Comparison of ENCODE assay signal across 19 cellular contexts in genomic region chr1:76939817-76940216, GRCh38.
"Had no signal": no experiment of that assay in that cellular context is flagged by ENCODE, and none has a peak within 500 bp of the region (broad histone marks: within the 10 kb centered on the region; RNA-seq: fewer than 3 reads in every experiment).

No MANE protein-coding gene starts in this region.

- H3K79me2 ChIP-seq: parathyroid adenoma had no signal

- H3K9me3 ChIP-seq: body of pancreas, esophagus squamous epithelium, left lung, neutrophil, thoracic aorta had no signal

- H2AFZ ChIP-seq: parathyroid adenoma had no signal

- ATAC-seq: activated CD4-positive, CD25-positive, alpha-beta regulatory T cell treated with anti-CD3 and anti-CD28 coated beads, Interleukin-2, amount 50 U/mL, for 24 hours; body of pancreas; naive thymus-derived CD4-positive, alpha-beta T cell; stimulated activated effector memory CD8-positive, alpha-beta T cell treated with anti-CD3 and anti-CD28 coated beads, Interleukin-12 subunit alpha, Interleukin-12 subunit beta, amount 100 ng/mL, for 72 hours had no signal

- H3K4me1 ChIP-seq: body of pancreas, esophagus squamous epithelium, parathyroid adenoma had no signal

- H3K9ac ChIP-seq: parathyroid adenoma had no signal

- H3K27me3 ChIP-seq: body of pancreas, esophagus squamous epithelium, left lung, neutrophil had no signal

- DNase-seq: activated CD4-positive, alpha-beta T cell treated with anti-CD3 and anti-CD28 coated beads, Interleukin-2, amount 50 U/mL, for 1 hour; activated CD8-positive, alpha-beta memory T cell treated with anti-CD3 and anti-CD28 coated beads for 24 hours; activated naive CD8-positive, alpha-beta T cell treated with anti-CD3 and anti-CD28 coated beads for 36 hours; amygdala; body of pancreas; effector CD4-positive, alpha-beta T cell; esophagus squamous epithelium; hypothalamus; kidney; left lung; naive thymus-derived CD4-positive, alpha-beta T cell; stimulated activated CD4-positive, alpha-beta T cell treated with anti-CD3 and anti-CD28 coated beads, Interleukin-12 subunit alpha, Interleukin-12 subunit beta, amount 100 ng/mL, for 4 hours; stimulated activated CD4-positive, alpha-beta T cell treated with anti-CD3 and anti-CD28 coated beads, Interleukin-2, amount 100 ng/mL, for 24 hours had no signal

- H3K27ac ChIP-seq: body of pancreas, coronary artery, esophagus squamous epithelium, left lung, neutrophil, parathyroid adenoma, thoracic aorta had no signal

- H3K4me3 ChIP-seq: body of pancreas, coronary artery, esophagus squamous epithelium, left lung, thoracic aorta had no signal

- H3K36me3 ChIP-seq: esophagus squamous epithelium, left lung, neutrophil, thoracic aorta had no signal
